ENCODE assay signal across 31 cellular contexts in the genomic region with DNA sequence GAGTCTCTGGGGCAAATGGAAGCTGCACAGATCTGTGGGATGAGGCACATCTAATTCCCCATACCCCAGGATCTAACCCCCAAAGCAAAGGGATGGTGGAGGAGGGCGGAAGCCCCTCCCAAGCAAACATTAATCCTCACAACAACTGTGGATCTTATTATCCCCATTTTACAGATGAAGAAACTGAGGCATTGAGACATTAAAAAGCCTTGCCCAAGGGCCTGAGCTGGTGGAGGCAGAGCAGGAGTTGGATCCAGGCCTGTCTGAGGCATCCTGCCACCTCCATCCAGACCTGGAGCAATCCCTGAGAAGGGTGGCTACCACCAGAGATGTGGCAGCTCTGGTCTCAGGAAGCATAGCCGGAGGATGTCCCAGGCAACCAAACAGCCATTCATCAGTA. TPM values are rescaled to one million over a fixed set of nuclear protein-coding genes. Genes with fewer than 3 reads are reported as not detected.
"Had no signal": no experiment of that assay in that cellular context is flagged by ENCODE, and none has a peak within 500 bp of the region (broad histone marks: within the 10 kb centered on the region; RNA-seq: fewer than 3 reads in every experiment).

No MANE protein-coding gene starts in this region.

- H3K4me2 ChIP-seq: hepatocyte had no signal

- H3K79me2 ChIP-seq: hepatocyte had no signal

- H3K4me3 ChIP-seq: adrenal gland, body of pancreas, cardiac muscle cell, coronary artery, gastroesophageal sphincter, hepatocyte, skin epidermis, thyroid gland, upper lobe of left lung, vagina had no signal

- H3K27ac Mint-ChIP-seq: activated CD8-positive, alpha-beta memory T cell treated with anti-CD3 and anti-CD28 coated beads, Interleukin-2, amount 10 ng/mL, durations not matched to agents 7 days and 5 days; activated naive CD4-positive, alpha-beta T cell treated with anti-CD3 and anti-CD28 coated beads, Interleukin-2, amount 50 U/mL, for 72 hours; progenitor cell of endocrine pancreas; stimulated activated naive CD8-positive, alpha-beta T cell treated with anti-CD3 and anti-CD28 coated beads, Interleukin-15, Interleukin-2, amounts not matched to agents 100 ng/mL and 50 ng/mL, for 24 hours; T-cell had no signal

- H3K36me3 ChIP-seq: adrenal gland, cardiac muscle cell, gastroesophageal sphincter, neutrophil, thyroid gland, upper lobe of left lung, vagina had no signal

- H3K27ac ChIP-seq: adrenal gland, body of pancreas, cardiac muscle cell, coronary artery, gastroesophageal sphincter, hepatocyte, neutrophil, skin epidermis, thyroid gland, upper lobe of left lung, vagina had no signal

- H3K9me3 ChIP-seq: adrenal gland, body of pancreas, gastroesophageal sphincter, neutrophil, thyroid gland, upper lobe of left lung, vagina had no signal

- H3K4me3 Mint-ChIP-seq: nephron progenitor cell; stimulated activated naive CD8-positive, alpha-beta T cell treated with anti-CD3 and anti-CD28 coated beads, Interleukin-15, Interleukin-2, amounts not matched to agents 100 ng/mL and 50 ng/mL, for 24 hours; T-cell had no signal

- DNase-seq: activated CD4-positive, alpha-beta T cell treated with anti-CD3 and anti-CD28 coated beads for 4 hours; activated CD4-positive, alpha-beta T cell treated with anti-CD3 and anti-CD28 coated beads, Interleukin-2, amount 50 U/mL, for 48 hours; activated CD4-positive, CD25-positive, alpha-beta regulatory T cell; activated CD8-positive, alpha-beta memory T cell treated with anti-CD3 and anti-CD28 coated beads, Interleukin-2, amount 10 ng/mL, durations not matched to agents 7 days and 5 days; activated gamma-delta T cell treated with Interleukin-2 at 50 U/mL for 16 hours; adrenal gland; aorta; body of pancreas; islet precursor cell; left cardiac atrium; left ventricle myocardium superior; nephron progenitor cell; stimulated activated CD4-positive, alpha-beta T cell treated with anti-CD3 and anti-CD28 coated beads, Interleukin-12 subunit alpha, Interleukin-12 subunit beta, amount 100 ng/mL, for 4 hours; stimulated activated CD4-positive, alpha-beta T cell treated with anti-CD3 and anti-CD28 coated beads, Interleukin-4, amount 100 ng/mL, for 1 hour; T-cell; thyroid gland; upper lobe of left lung had no signal

- H2AFZ ChIP-seq: hepatocyte had no signal

- H3K27me3 ChIP-seq: adrenal gland, gastroesophageal sphincter, hepatocyte, thyroid gland, vagina had no signal

- FAIRE-seq: endothelial cell of umbilical vein had no signal

- ATAC-seq: activated CD8-positive, alpha-beta memory T cell treated with anti-CD3 and anti-CD28 coated beads, Interleukin-2, amount 10 ng/mL, durations not matched to agents 7 days and 5 days; activated naive CD4-positive, alpha-beta T cell treated with anti-CD3 and anti-CD28 coated beads, Interleukin-2, amount 50 U/mL, for 72 hours; body of pancreas; gastroesophageal sphincter; left cardiac atrium; left ventricle myocardium superior; sciatic nerve; T-cell had no signal

- H3K27me3 Mint-ChIP-seq: activated CD8-positive, alpha-beta memory T cell treated with anti-CD3 and anti-CD28 coated beads, Interleukin-2, amount 10 ng/mL, durations not matched to agents 7 days and 5 days; T-cell had no signal

- H3K9me3 Mint-ChIP-seq: activated naive CD4-positive, alpha-beta T cell treated with anti-CD3 and anti-CD28 coated beads, Interleukin-2, amount 50 U/mL, for 72 hours; nephron progenitor cell; stimulated activated naive CD8-positive, alpha-beta T cell treated with anti-CD3 and anti-CD28 coated beads, Interleukin-15, Interleukin-2, amounts not matched to agents 100 ng/mL and 50 ng/mL, for 24 hours; T-cell had no signal

- H3K36me3 Mint-ChIP-seq: activated CD8-positive, alpha-beta memory T cell treated with anti-CD3 and anti-CD28 coated beads, Interleukin-2, amount 10 ng/mL, durations not matched to agents 7 days and 5 days; activated naive CD4-positive, alpha-beta T cell treated with anti-CD3 and anti-CD28 coated beads, Interleukin-2, amount 50 U/mL, for 72 hours; T-cell had no signal

RNA-seq across cellular contexts. Expression of gene CES3, which starts 50.2 kb away (rescaled TPM):
- total RNA-seq: endothelial cell of umbilical vein, fibroblast of villous mesenchyme, lung microvascular endothelial cell had no signal
